ENCODE assay signal across 28 cellular contexts in the genomic region with DNA sequence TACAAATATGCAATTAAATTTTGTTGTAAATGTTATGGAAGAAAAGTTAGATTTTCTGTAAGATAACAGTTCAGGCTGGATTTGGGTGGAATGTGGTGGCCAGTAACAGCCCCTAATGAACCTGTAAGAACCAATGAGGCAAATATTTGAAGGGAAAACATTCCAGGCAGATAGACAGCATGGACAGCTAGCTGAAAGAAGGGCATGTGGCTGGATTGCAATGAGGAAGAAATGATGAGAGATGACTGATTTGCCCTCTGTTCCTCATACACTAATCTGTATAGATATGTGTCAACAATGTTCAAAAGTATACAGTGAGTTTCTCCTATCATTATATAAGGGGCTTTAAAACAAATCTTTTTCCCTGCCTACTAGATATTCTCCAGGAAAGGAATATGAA. TPM values are rescaled to one million over a fixed set of nuclear protein-coding genes. Genes with fewer than 3 reads are reported as not detected.
DNase-seq lines count a peak whose midpoint lies in the region; ATAC-seq and TF ChIP-seq lines count a peak whose summit lies in the region.
"Had no signal": no experiment of that assay in that cellular context is flagged by ENCODE, and none has a peak within 500 bp of the region (broad histone marks: within the 10 kb centered on the region; RNA-seq: fewer than 3 reads in every experiment).

No MANE protein-coding gene starts in this region.

- H3K4me3 Mint-ChIP-seq in chondrocyte (ENCODE audit: unreplicated experiment) (no peak overlapping the region), memory B cell (no peak overlapping the region)
- H3K4me3 Mint-ChIP-seq: H9; stimulated activated naive B cell treated with anti-CD40 and anti-IgM and Interleukin-4, amounts not matched to agents 10 μg/mL and 1 μg/mL and 100 μg/mL, for 72 hours had no signal

- H3K27me3 ChIP-seq in MG63: no peaks in the 10 kb centered on the region
- H3K27me3 ChIP-seq: BLaER1 treated with 17β-estradiol and CSF1 and Interleukin-3, amounts not matched to agents 10 nM and 100 nM; breast epithelium; heart right ventricle; SJSA1; uterus had no signal

- H3K27me3 Mint-ChIP-seq in chondrocyte (ENCODE audit: low read depth) (no peaks in the 10 kb centered on the region), memory B cell (no peaks in the 10 kb centered on the region)
- H3K27me3 Mint-ChIP-seq: stimulated activated naive B cell treated with anti-CD40 and anti-IgM and Interleukin-4, amounts not matched to agents 10 μg/mL and 1 μg/mL and 100 μg/mL, for 72 hours had no signal

- H3K4me1 Mint-ChIP-seq in chondrocyte (ENCODE audit: low read depth) (peaks cover 38% of the 10 kb centered on the region), memory B cell (peaks cover 28% of the 10 kb centered on the region)

- peaks cover 4% of the 10 kb centered on the region; the same call in 1 of the 2 replicates for H3K36me3 ChIP-seq in MG63
- H3K36me3 ChIP-seq: breast epithelium, heart right ventricle, SJSA1, uterus, WERI-Rb-1 had no signal

- no peak for ATAC-seq in memory B cell (ENCODE audit: low read depth)
- ATAC-seq: heart right ventricle; left ventricle myocardium superior; mucosa of descending colon; Panc1; psoas muscle; stimulated activated naive B cell treated with anti-CD40 and anti-IgM and Interleukin-4, amounts not matched to agents 10 μg/mL and 1 μg/mL and 100 μg/mL, for 72 hours had no signal

- no peaks in the 10 kb centered on the region for H3K9me3 ChIP-seq in MG63
- H3K9me3 ChIP-seq: BLaER1 treated with 17β-estradiol and CSF1 and Interleukin-3, amounts not matched to agents 10 nM and 100 nM; breast epithelium; heart right ventricle; mucosa of descending colon; psoas muscle; SJSA1; uterus had no signal

- peak overlapping the region; percentile 28 for H3K27ac Mint-ChIP-seq in chondrocyte (ENCODE audit: unreplicated experiment)
- H3K27ac Mint-ChIP-seq in memory B cell: peak overlapping the region; percentile 22
- H3K27ac Mint-ChIP-seq: stimulated activated naive B cell treated with anti-CD40 and anti-IgM and Interleukin-4, amounts not matched to agents 10 μg/mL and 1 μg/mL and 100 μg/mL, for 72 hours had no signal

- H3K36me3 Mint-ChIP-seq in chondrocyte (ENCODE audit: low read depth): peaks cover 7% of the 10 kb centered on the region
- peaks cover 23% of the 10 kb centered on the region for H3K36me3 Mint-ChIP-seq in memory B cell

- no peak overlapping the region for H3K4me3 ChIP-seq in MG63
- H3K4me3 ChIP-seq: BLaER1 treated with 17β-estradiol and CSF1 and Interleukin-3, amounts not matched to agents 10 nM and 100 nM; breast epithelium; heart right ventricle; mucosa of descending colon; psoas muscle; SJSA1; skin epidermis; uterus had no signal

- DNase-seq in EH (ENCODE audit: low read depth) (peak; percentile 65), M059J (ENCODE audit: low read depth) (peak; percentile 5), chondrocyte (ENCODE audit: low spot score) (no peak), memory B cell (ENCODE audit: low spot score in 2 of 2) (no peak), T-helper 1 cell (no peak), MG63 (no peak), NCI-H1105 treated with DMSO at 0.1 percent for 48 hours (lab: John Stamatoyannopoulos, UW) (no peak), NCI-H510A (lab: John Stamatoyannopoulos, UW) (no peak)
- DNase-seq: activated CD8-positive, alpha-beta memory T cell treated with anti-CD3 and anti-CD28 coated beads, Interleukin-2, amount 50 U/mL, for 48 hours; activated gamma-delta T cell; H9; heart right ventricle; left ventricle myocardium superior; mucosa of descending colon; NCI-H1048; NCI-H1930; NK-92 treated with Interleukin-12 subunit alpha and Interleukin-12 subunit beta, amount 100 ng/mL, for 24 hours; psoas muscle; stimulated activated CD4-positive, alpha-beta T cell treated with anti-CD3 and anti-CD28 coated beads, Interleukin-1b, Interleukin-23, amount 100 ng/mL, for 48 hours; stimulated activated naive B cell treated with anti-CD40 and anti-IgM and Interleukin-4, amounts not matched to agents 10 μg/mL and 1 μg/mL and 100 μg/mL, for 72 hours; T-helper 2 cell; uterus; WERI-Rb-1 had no signal

- TF ChIP-seq CTCF in chondrocyte (IDR thresholded peaks at IDR 0.05): no peak

- H3K9me3 Mint-ChIP-seq in chondrocyte (ENCODE audit: low read depth) (peaks cover 7% of the 10 kb centered on the region), memory B cell (peaks cover 2% of the 10 kb centered on the region)
- H3K9me3 Mint-ChIP-seq: H9 had no signal

RNA-seq across cellular contexts. Expression of gene MAN2A1, which starts 58.8 kb away (rescaled TPM):
- 18.1 and 31.0 TPM in 2 replicates for total RNA-seq in M059J (2014; rRNA removed; shearing (Covaris generic))
- 75.0 to 144 TPM (median 75.7 TPM) in 3 replicates for total RNA-seq in chondrocyte
- 60.3 and 67.9 TPM in 2 replicates for total RNA-seq in MG63 (2014; rRNA removed; shearing (Covaris generic); ENCODE audit: low replicate concordance)

Comparison
In these comparisons a context has a peak if more than half of its experiments do, and no peak if none do; other contexts are left out.
1. DNase-seq: peak in EH (single experiment) and M059J (single experiment); none in chondrocyte (single experiment), memory B cell (0 of 2), T-helper 1 cell (0 of 5), MG63 (single experiment), NCI-H1105 treated with DMSO at 0.1 percent for 48 hours (single experiment) and NCI-H510A (single experiment).